35 cellular contexts compared by ENCODE assay signal in the genomic region with DNA sequence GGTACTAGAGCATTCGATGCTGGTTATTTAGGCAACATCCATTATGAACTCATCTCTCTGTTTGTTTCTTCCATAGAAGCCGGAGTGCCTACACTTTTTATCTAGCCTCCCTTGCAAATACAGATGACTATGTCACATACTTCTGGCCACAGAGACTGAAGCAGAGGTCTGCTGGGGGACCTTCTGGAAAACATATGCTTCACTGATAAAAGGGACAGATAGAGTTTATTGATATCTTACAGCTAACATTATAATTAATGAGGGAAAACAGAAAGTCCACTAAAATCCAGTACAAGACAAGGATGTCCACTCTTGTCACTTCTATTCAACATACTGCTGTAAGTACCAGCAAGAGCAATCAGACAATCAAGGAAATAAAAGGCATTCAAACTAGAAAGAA.
"Had no signal": no experiment of that assay in that cellular context is flagged by ENCODE, and none has a peak within 500 bp of the region (broad histone marks: within the 10 kb centered on the region; RNA-seq: fewer than 3 reads in every experiment).

No MANE protein-coding gene starts in this region.

- H3K4me2 ChIP-seq: KMS-11 had no signal

- H3K4me3 ChIP-seq: MG63 had no signal

- H3K36me3 ChIP-seq: MG63 had no signal

- H3K27me3 ChIP-seq: MG63 had no signal

- DNase-seq: Karpas-422, Kasumi-1, KG1, MG63, MM.1S, MV-4-11, NCI-H1048, NCI-H1092, NCI-H1092 treated with DMSO at 0.1 percent for 48 hours, NCI-H1105, NCI-H1105 treated with DMSO at 0.1 percent for 48 hours, NCI-H1417, NCI-H1417 treated with DMSO at 0.1 percent for 48 hours, NCI-H1436, NCI-H1436 treated with DMSO at 0.1 percent for 48 hours, NCI-H146, NCI-H1694, NCI-H1694 treated with DMSO at 0.1 percent for 48 hours, NCI-H187, NCI-H187 treated with DMSO at 0.1 percent for 48 hours, NCI-H1930, NCI-H2029, NCI-H2029 treated with DMSO at 0.1 percent for 48 hours, NCI-H2081, NCI-H2081 treated with DMSO at 0.1 percent for 48 hours, NCI-H2107, NCI-H2171, NCI-H2171 treated with DMSO at 0.1 percent for 48 hours, NCI-H2227 treated with DMSO at 0.1 percent for 48 hours, NCI-H226, NCI-H345, NCI-H446, NCI-H446 treated with DMSO at 0.1 percent for 48 hours, NCI-H510A had no signal

- H3K27ac ChIP-seq: KMS-11 had no signal

- H3K9ac ChIP-seq: KMS-11 had no signal
